8 cellular contexts compared by ENCODE assay signal in the genomic region with DNA sequence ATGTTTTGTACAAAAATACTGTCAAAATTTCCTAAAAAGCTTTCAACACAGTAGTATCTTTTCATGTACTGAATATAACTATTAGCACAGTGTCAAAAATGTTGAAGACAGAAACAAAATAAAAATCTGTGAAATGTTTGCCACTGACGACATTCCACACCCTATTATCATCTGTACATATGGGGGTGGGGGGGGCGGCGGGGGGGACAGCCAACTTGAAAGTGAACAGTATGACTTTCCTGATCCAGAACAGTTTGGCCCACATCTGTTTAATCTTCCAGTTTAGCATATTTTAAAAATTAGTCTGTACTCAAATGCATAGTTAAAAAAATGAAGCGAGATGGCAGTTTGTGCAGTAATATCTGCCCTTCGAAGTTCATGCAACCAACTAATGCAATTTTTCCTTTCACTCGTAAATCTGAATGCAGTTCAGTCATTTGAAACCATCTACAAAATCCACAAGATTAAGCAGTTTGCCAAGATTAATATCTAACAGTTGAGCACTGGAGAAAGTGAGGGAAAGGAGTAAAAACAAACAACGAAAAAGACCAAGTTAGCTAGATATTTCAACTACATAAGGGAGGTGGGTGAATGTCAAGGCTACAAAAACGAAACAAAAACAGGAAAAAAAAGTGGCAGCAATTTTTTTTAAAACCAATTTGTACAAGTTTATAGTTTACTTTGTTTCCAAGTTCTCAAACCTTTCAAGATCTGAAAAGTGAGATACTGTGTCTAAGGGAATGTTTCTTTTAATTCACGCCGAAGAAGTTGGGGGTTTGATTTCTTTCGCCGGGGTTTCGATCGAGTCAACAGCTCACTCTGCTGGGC. TPM values are rescaled to one million over a fixed set of nuclear protein-coding genes. Genes with fewer than 3 reads are reported as not detected.
DNase-seq lines count a peak whose midpoint lies in the region; ATAC-seq, FAIRE-seq and TF ChIP-seq lines count a peak whose summit lies in the region.

No MANE protein-coding gene starts in this region.

- H3K79me2 ChIP-seq in mesendoderm (ENCODE audit: control insufficient read depth, insufficient read depth, low read length) = peaks cover 24% of the 10 kb centered on the region

- ATAC-seq in IMR-90 (ENCODE audit: low read depth) (no peak), GM21529 (IDR thresholded peaks at IDR 0.05; ENCODE audit: unreplicated experiment) (no peak), HG03442 (IDR thresholded peaks at IDR 0.05; ENCODE audit: unreplicated experiment) (no peak)

- peak overlapping the region; percentile 73 for H2AFZ ChIP-seq in IMR-90 (replicated peaks; ENCODE audit: low read length, poor library complexity)

- FAIRE-seq in bronchial epithelial cell (lab: Jason Lieb, UNC) = no peak

- peaks cover 4% of the 10 kb centered on the region; the same call in 1 of the 2 replicates for H3K9me1 ChIP-seq in IMR-90 (ENCODE audit: insufficient read depth, low read length)

- H3K56ac ChIP-seq in IMR-90 (ENCODE audit: extremely low read depth, insufficient read depth, low read length) = peak overlapping the region; percentile 88
- peak overlapping the region; percentile 85 for H3K56ac ChIP-seq in mesendoderm (ENCODE audit: low read length)

- H3K79me1 ChIP-seq in IMR-90 (ENCODE audit: low read depth in 1 of 2, low read length in 2 of 2) (peaks cover 0 to 17% of the 10 kb centered on the region in 2 experiments; a peak in 1 of 4 replicates), mesendoderm (ENCODE audit: low read length) (no peaks in the 10 kb centered on the region)

- H4K5ac ChIP-seq in IMR-90 (ENCODE audit: low read depth, low read length) (peak overlapping the region; percentile 72), mesendoderm (ENCODE audit: low read length) (no peak overlapping the region)

- no peaks in the 10 kb centered on the region for H3K27me3 ChIP-seq in BJ (ENCODE audit: control insufficient read depth, insufficient read depth, low read length)
- H3K27me3 ChIP-seq in IMR-90 (ENCODE audit: control insufficient read depth, insufficient read depth, low read length) = no peaks in the 10 kb centered on the region
- no peaks in the 10 kb centered on the region for H3K27me3 ChIP-seq in bronchial epithelial cell (ENCODE audit: control insufficient read depth, insufficient read depth, low read length)
- H3K27me3 ChIP-seq in mesendoderm (ENCODE audit: insufficient read depth, low read length, poor library complexity) = no peaks in the 10 kb centered on the region

- H3K36me3 ChIP-seq in BJ (ENCODE audit: control insufficient read depth, insufficient read depth, low read length) (peaks cover 15% of the 10 kb centered on the region), IMR-90 (ENCODE audit: control insufficient read depth, insufficient read depth, low read length) (peaks cover 17% of the 10 kb centered on the region), bronchial epithelial cell (ENCODE audit: control insufficient read depth, insufficient read depth, low read length) (peaks cover 2% of the 10 kb centered on the region), mesendoderm (ENCODE audit: control insufficient read depth, insufficient read depth, low read length) (peaks cover 4% of the 10 kb centered on the region)

- peak overlapping the region; percentile 73 for H3K4ac ChIP-seq in IMR-90 (ENCODE audit: low read depth, low read length)
- H3K4ac ChIP-seq in mesendoderm (ENCODE audit: low read depth, low read length) = no peak overlapping the region

- H2AK5ac ChIP-seq in IMR-90 (ENCODE audit: low read depth, low read length) (no peak overlapping the region), mesendoderm (ENCODE audit: low read length) (no peak overlapping the region)

- peak overlapping the region; percentile 53 for H2AK9ac ChIP-seq in IMR-90 (replicated peaks; ENCODE audit: low read depth, low read length, poor library complexity)

- in situ Hi-C loops in IMR-90 (cut with MboI; ENCODE audit: low sequenced_read_pairs) = loop anchor here (5.0 to 25.0 kb wide), 6 partner anchors 225 to 1540 kb away; partner anchors contain the start of gene PERP

- peak overlapping the region; percentile 84 for H3K4me2 ChIP-seq in IMR-90 (ENCODE audit: low read depth, low read length)
- peak overlapping the region; percentile 81 for H3K4me2 ChIP-seq in mesendoderm (ENCODE audit: low read length)

- TF ChIP-seq RAD21 in IMR-90 (IDR thresholded peaks at IDR 0.05; ENCODE audit: low read length) = no peak; the same call in 1 of the 2 replicates

- H3K18ac ChIP-seq in IMR-90 (ENCODE audit: low read depth, low read length) = peak overlapping the region; percentile 86
- peak overlapping the region; percentile 24 for H3K18ac ChIP-seq in mesendoderm (ENCODE audit: low read length)

- H4K91ac ChIP-seq in IMR-90 (ENCODE audit: insufficient read depth, low read depth, low read length) = peak overlapping the region; percentile 27; the same call in 1 of the 2 replicates

- H2BK15ac ChIP-seq in IMR-90 (ENCODE audit: low read depth, low read length) = no peak overlapping the region
- no peak overlapping the region for H2BK15ac ChIP-seq in mesendoderm (replicated peaks; ENCODE audit: low read depth)

- no peak for DNase-seq in BJ (ENCODE audit: low read depth)
- peak; percentile 18 for DNase-seq in IMR-90
- DNase-seq in bronchial epithelial cell (ENCODE audit: low read depth) = no peak
- DNase-seq in mesendoderm = no peak
- no peak for DNase-seq in nucleus accumbens (lab: John Stamatoyannopoulos, UW)
- DNase-seq in GOT3 (lab: John Stamatoyannopoulos, UW) = no peak

- dilution Hi-C loops in IMR-90 (cut with HindIII; ENCODE audit: low sequenced_read_pairs, unreplicated experiment) = no loop called here

- H3K4me3 ChIP-seq in BJ (ENCODE audit: low read depth, low read length) (peak overlapping the region; percentile 70), IMR-90 (ENCODE audit: insufficient read depth, low read depth, low read length) (peak overlapping the region; percentile 69), bronchial epithelial cell (ENCODE audit: low read depth, low read length) (peak overlapping the region; percentile 62), mesendoderm (ENCODE audit: low read length) (peak overlapping the region; percentile 54)

- H2BK120ac ChIP-seq in IMR-90 (ENCODE audit: low read depth, low read length) (no peak overlapping the region; the same call in 1 of the 2 replicates), mesendoderm (ENCODE audit: low read depth, low read length) (no peak overlapping the region)

- no peaks in the 10 kb centered on the region for H3K9me3 ChIP-seq in IMR-90 (ENCODE audit: control insufficient read depth, insufficient read depth, low read length)

- WGBS in IMR-90 (ENCODE audit: extremely low coverage in 2 of 2, insufficient read length in 1 of 2), 2 experiments = 0% methylated on average over 4 of the region's 14 CpGs; no CpG with 5 or more reads in 1 of the 2 experiments
- WGBS in mesendoderm (ENCODE audit: extremely low coverage, insufficient coverage, low lambda C conversion rate) = no CpG with 5 or more reads among the region's 14 CpGs

- H4K8ac ChIP-seq in IMR-90 (ENCODE audit: low read depth in 2 of 2, low read length in 2 of 2) (peak overlapping the region; percentile 44 to 47; a peak in 3 of 4 replicates), mesendoderm (ENCODE audit: low read depth, low read length) (no peak overlapping the region)

- H3K14ac ChIP-seq in IMR-90 (replicated peaks; ENCODE audit: low read depth, low read length) = peak overlapping the region; percentile 89

- peak overlapping the region; percentile 91 for H2BK5ac ChIP-seq in IMR-90 (ENCODE audit: low read depth, low read length, poor library complexity, severe bottlenecking)
- no peak overlapping the region for H2BK5ac ChIP-seq in mesendoderm (ENCODE audit: low read length)

- peaks cover 34% of the 10 kb centered on the region for H4K20me1 ChIP-seq in IMR-90 (ENCODE audit: insufficient read depth, low read length)

- H2BK20ac ChIP-seq in IMR-90 (ENCODE audit: low read depth, low read length) = no peak overlapping the region

- H3K9ac ChIP-seq in IMR-90 (ENCODE audit: low read depth, low read length) (peak overlapping the region; percentile 94), mesendoderm (ENCODE audit: low read length) (peak overlapping the region; percentile 79)

- CTCF ChIA-PET in BJ (lab: Yijun Ruan, JAX) (no interaction called here), IMR-90 (lab: Yijun Ruan, JAX) (interaction anchor here (0.6 kb wide), 1 partner anchor 435 kb away, joined by 3 read pairs; no protein-coding TSS in a partner anchor)

- POLR2A ChIA-PET in BJ (lab: Charles Lee) (interaction anchor here (0.5 to 3.0 kb wide), 9 partner anchors 11 to 1093 kb away, joined by 3 to 18 read pairs (median 6); no protein-coding TSS in a partner anchor), IMR-90 (lab: Charles Lee; ENCODE audit: unreplicated experiment) (interaction anchor here (0.5 to 3.7 kb wide), 6 partner anchors 142 to 825 kb away, joined by 3 to 14 read pairs (median 4); no protein-coding TSS in a partner anchor)

- no TSS peak for BruUV-seq in IMR-90 (replicated peaks; lab: Mats Ljungman, UMichigan)

- H3K23ac ChIP-seq in IMR-90 (ENCODE audit: low read depth, low read length) (peak overlapping the region; percentile 91), mesendoderm (ENCODE audit: low read length) (peak overlapping the region; percentile 19)

- H3K4me1 ChIP-seq in IMR-90 (ENCODE audit: control insufficient read depth, insufficient read depth, low read length) = peaks cover 13% of the 10 kb centered on the region
- peaks cover 13% of the 10 kb centered on the region for H3K4me1 ChIP-seq in mesendoderm (ENCODE audit: control insufficient read depth, low read depth, low read length)

- no peak for TF ChIP-seq POLR2A in IMR-90 (IDR thresholded peaks at IDR 0.05; ENCODE audit: low read depth, low read length)

- TF ChIP-seq CTCF in BJ (IDR thresholded peaks at IDR 0.05; ENCODE audit: insufficient read depth, low read depth, low read length) (no peak), IMR-90 (conservative IDR thresholded peaks at IDR 0.05; ENCODE audit: low read depth, low read length) (no peak), bronchial epithelial cell (IDR thresholded peaks at IDR 0.05; ENCODE audit: insufficient read depth, low read length, severe bottlenecking) (no peak)

- intact Hi-C loops in IMR-90 (cut with micrococcal nuclease) = loop anchor here (10.0 kb wide), 3 partner anchors 832 to 1952 kb away; no protein-coding TSS in a partner anchor

- H3K27ac ChIP-seq in IMR-90 (ENCODE audit: insufficient read depth, low read length) (peak overlapping the region; percentile 95), mesendoderm (ENCODE audit: low read depth, low read length) (peak overlapping the region; percentile 74)

RNA-seq across cellular contexts. Expression of gene CITED2, which starts 1.9 kb away (rescaled TPM):
- polyA plus RNA-seq in BJ (2011; rRNA removed) (497 and 707 TPM in 2 replicates), IMR-90 (2012; rRNA removed) (483 and 714 TPM in 2 replicates)
- polyA minus RNA-seq in BJ (2011; rRNA and poly(A)+ RNA removed) = 263 and 386 TPM in 2 replicates
- total RNA-seq in IMR-90 (2012; rRNA removed) (163 and 266 TPM in 2 replicates), bronchial epithelial cell (10.3 and 12.3 TPM in 2 replicates)
- 132 and 474 TPM in 2 replicates for polyA plus RNA-seq in IMR-90 (2012; cell fraction: cytosol; rRNA removed)
- polyA plus RNA-seq in IMR-90 (2012; cell fraction: nucleus; rRNA removed; ENCODE audit: low replicate concordance) = 416 and 734 TPM in 2 replicates
- 91.4 TPM for polyA plus RNA-seq in mesendoderm (2013, experiment 1 of 2)
- polyA plus RNA-seq in mesendoderm (2013, experiment 2 of 2) = 86.1 TPM

Comparison
In these comparisons a context has a peak if more than half of its experiments do, and no peak if none do; other contexts are left out.
1. RNA of gene CITED2, which starts 1.9 kb away (total RNA-seq): 163 to 266 TPM in IMR-90; 10.3 to 12.3 TPM in bronchial epithelial cell; every median in the first group is over 10 times any median in the second.
2. Peak in every context shown above with its lines, with median percentiles within 50 percentile points of each other: H3K4me3 ChIP-seq.